In genomic region chr21:45478816-45479669, GRCh38 we compare ENCODE assay signal across 8 cellular contexts.
DNase-seq lines count a peak whose midpoint lies in the region; ATAC-seq, FAIRE-seq and TF ChIP-seq lines count a peak whose summit lies in the region.

No MANE protein-coding gene starts in this region.

- no peaks in the 10 kb centered on the region for H4K20me1 ChIP-seq in HepG2 (ENCODE audit: insufficient read depth, low read length)

- BruUV-seq in HepG2 (replicated peaks; lab: Mats Ljungman, UMichigan), result no TSS peak

- TF ChIP-seq EP300 in HepG2 (IDR thresholded peaks at IDR 0.05; ENCODE audit: low read depth in 2 of 2, low read length in 2 of 2) (no peak), HepG2 (CRISPR knock-in tag; IDR thresholded peaks at IDR 0.05; ENCODE audit: borderline replicate concordance) (no peak), transverse colon (IDR thresholded peaks at IDR 0.05; ENCODE audit: low read depth) (no peak)

- H3K4me1 ChIP-seq in HepG2 (ENCODE audit: insufficient read depth, low read length) (peaks cover 3% of the 10 kb centered on the region), transverse colon (peaks cover 7 to 15% (median 12%) of the 10 kb centered on the region in 4 donors)

- H3K36me3 ChIP-seq in HepG2 (replicated peaks in 1 of 2; ENCODE audit: control insufficient read depth in 1 of 2, insufficient read depth in 2 of 2, low read length in 2 of 2) (peaks cover 29 to 71% of the 10 kb centered on the region in 2 experiments), transverse colon (no peaks in the 10 kb centered on the region)

- DNase-seq in activated naive CD4-positive, alpha-beta T cell (lab: John Stamatoyannopoulos, UW), result no peak
- DNase-seq in activated CD8-positive, alpha-beta T cell treated with anti-CD3 and anti-CD28 coated beads for 36 hours, result no peak
- no peak for DNase-seq in HepG2 (ENCODE audit: low spot score)
- no peak for DNase-seq in transverse colon
- no peak for DNase-seq in RPMI8226
- DNase-seq in C1 segment of cervical spinal cord (lab: John Stamatoyannopoulos, UW), result no peak
- no peak for DNase-seq in GM19239 (ENCODE audit: insufficient read length, low spot score)

- ATAC-seq in activated CD8-positive, alpha-beta T cell treated with anti-CD3 and anti-CD28 coated beads for 36 hours, result peak; percentile 4
- ATAC-seq in HepG2, result no peak

- no peaks in the 10 kb centered on the region for H3K9me3 Mint-ChIP-seq in activated naive CD4-positive, alpha-beta T cell treated with anti-CD3 and anti-CD28 coated beads, Interleukin-2, amount 50 U/mL, for 24 hours
- no peaks in the 10 kb centered on the region for H3K9me3 Mint-ChIP-seq in activated CD8-positive, alpha-beta T cell treated with anti-CD3 and anti-CD28 coated beads for 36 hours

- H3K4me1 Mint-ChIP-seq in activated naive CD4-positive, alpha-beta T cell treated with anti-CD3 and anti-CD28 coated beads, Interleukin-2, amount 50 U/mL, for 24 hours, result peaks cover 47% of the 10 kb centered on the region
- peaks cover 29% of the 10 kb centered on the region for H3K4me1 Mint-ChIP-seq in activated CD8-positive, alpha-beta T cell treated with anti-CD3 and anti-CD28 coated beads for 36 hours (ENCODE audit: low read depth)

- H3K27ac ChIP-seq in HepG2 (ENCODE audit: extremely low read length, insufficient read depth, low read length) (no peak overlapping the region), transverse colon (peak overlapping the region in 3 of 4 donors; percentile 3 to 50 (median 43))

- FAIRE-seq in HepG2 (lab: Jason Lieb, UNC) (no peak), GM19239 (lab: Jason Lieb, UNC) (no peak)

- intact Hi-C loops in activated CD8-positive, alpha-beta T cell treated with anti-CD3 and anti-CD28 coated beads for 36 hours (cut with micrococcal nuclease), result loop anchor here (5.0 to 10.0 kb wide), 2 partner anchors 118 to 346 kb away; no protein-coding TSS in a partner anchor
- intact Hi-C loops in HepG2 (cut with micrococcal nuclease; ENCODE audit: unreplicated experiment), result no loop called here
- intact Hi-C loops in transverse colon (cut with DNase I; ENCODE audit: low total_unique reads), result no loop called here

- H3K27me3 Mint-ChIP-seq in activated naive CD4-positive, alpha-beta T cell treated with anti-CD3 and anti-CD28 coated beads, Interleukin-2, amount 50 U/mL, for 24 hours, result no peaks in the 10 kb centered on the region
- no peaks in the 10 kb centered on the region for H3K27me3 Mint-ChIP-seq in activated CD8-positive, alpha-beta T cell treated with anti-CD3 and anti-CD28 coated beads for 36 hours

- CTCF ChIA-PET in activated CD8-positive, alpha-beta T cell treated with anti-CD3 and anti-CD28 coated beads for 36 hours (lab: Charles Lee), result interaction anchor here (0.7 to 1.6 kb wide), 7 partner anchors 10 to 343 kb away, joined by 3 to 6 read pairs (median 4); no protein-coding TSS in a partner anchor
- CTCF ChIA-PET in HepG2 (lab: Yijun Ruan, JAX; ENCODE audit: low intra/inter-chr PET ratio, low total read pairs), result interaction anchor here (1.8 kb wide), 1 partner anchor 117 kb away, joined by 6 read pairs; no protein-coding TSS in a partner anchor

- H3K27me3 ChIP-seq in HepG2 (ENCODE audit: control insufficient read depth in 1 of 2, insufficient read depth in 2 of 2, low read length in 2 of 2), result no peaks in the 10 kb centered on the region
- H3K27me3 ChIP-seq in transverse colon, result no peaks in the 10 kb centered on the region

- H3K27ac Mint-ChIP-seq in activated naive CD4-positive, alpha-beta T cell treated with anti-CD3 and anti-CD28 coated beads, Interleukin-2, amount 50 U/mL, for 24 hours, result peak overlapping the region; percentile 98
- peak overlapping the region; percentile 87 for H3K27ac Mint-ChIP-seq in activated CD8-positive, alpha-beta T cell treated with anti-CD3 and anti-CD28 coated beads for 36 hours

- H3K36me3 Mint-ChIP-seq in activated naive CD4-positive, alpha-beta T cell treated with anti-CD3 and anti-CD28 coated beads, Interleukin-2, amount 50 U/mL, for 24 hours, result no peaks in the 10 kb centered on the region
- no peaks in the 10 kb centered on the region for H3K36me3 Mint-ChIP-seq in activated CD8-positive, alpha-beta T cell treated with anti-CD3 and anti-CD28 coated beads for 36 hours (ENCODE audit: low read depth)

- no peak overlapping the region for H3K9ac ChIP-seq in HepG2 (ENCODE audit: insufficient read depth, low read depth, low read length)

- H3K9me3 ChIP-seq in HepG2 (ENCODE audit: low read length) (no peaks in the 10 kb centered on the region), transverse colon (no peaks in the 10 kb centered on the region)

- TF ChIP-seq POLR2A in HepG2 (IDR thresholded peaks at IDR 0.05; ENCODE audit: insufficient read depth in 1 of 2, low read depth in 2 of 2, low read length in 2 of 2) (no peak), transverse colon (IDR thresholded peaks at IDR 0.05) (no peak)

- peak overlapping the region; percentile 89 for H3K4me3 Mint-ChIP-seq in activated naive CD4-positive, alpha-beta T cell treated with anti-CD3 and anti-CD28 coated beads, Interleukin-2, amount 50 U/mL, for 24 hours
- H3K4me3 Mint-ChIP-seq in activated CD8-positive, alpha-beta T cell treated with anti-CD3 and anti-CD28 coated beads for 36 hours, result peak overlapping the region; percentile 67

- peaks cover 3% of the 10 kb centered on the region for H3K79me2 ChIP-seq in HepG2 (ENCODE audit: insufficient read depth, low read length)

- POLR2A ChIA-PET in activated CD8-positive, alpha-beta T cell treated with anti-CD3 and anti-CD28 coated beads for 36 hours (lab: Charles Lee), result interaction anchor here (0.6 to 1.4 kb wide), 6 partner anchors 8 to 571 kb away, joined by 3 to 6 read pairs (median 4); no protein-coding TSS in a partner anchor
- POLR2A ChIA-PET in HepG2 (lab: Yijun Ruan, JAX), result no interaction called here

- H3K4me2 ChIP-seq in HepG2 (ENCODE audit: low read depth, low read length), result no peak overlapping the region

- in situ Hi-C loops in HepG2 (cut with HindIII; ENCODE audit: extremely low pct_ligation_motif_present, low pct_unique_long_range_greater_than_20kb), result no loop called here
- in situ Hi-C loops in transverse colon (cut with MboI; ENCODE audit: low pct_ligation_motif_present in 1 of 4, low pct_unique_long_range_greater_than_20kb in 1 of 4, low sequenced_read_pairs in 3 of 4), result loop anchor here in 1 of 4 donors (10.0 kb wide), 1 partner anchor 116 kb away; no protein-coding TSS in a partner anchor

- TF ChIP-seq CTCF in activated CD8-positive, alpha-beta T cell treated with anti-CD3 and anti-CD28 coated beads for 36 hours (IDR thresholded peaks at IDR 0.05), result no peak
- TF ChIP-seq CTCF in HepG2 (CRISPR knock-in tag; IDR thresholded peaks at IDR 0.05) (no peak), transverse colon (IDR thresholded peaks at IDR 0.05) (no peak)

- 97% methylated on average over 28 of the region's 31 CpGs for WGBS in HepG2 (ENCODE audit: low lambda C conversion rate)
- 79 to 83% methylated on average over 8 to 31 of the region's 31 CpGs for WGBS in transverse colon (ENCODE audit: low coverage in 1 of 2), 2 donors

- H3K4me3 ChIP-seq in HepG2 (replicated peaks in 1 of 3; ENCODE audit: insufficient read depth in 1 of 3, low read depth in 2 of 3, low read length in 3 of 3), result no peak overlapping the region
- peak overlapping the region in 2 of 4 donors; percentile 10 to 35 for H3K4me3 ChIP-seq in transverse colon

- no peak overlapping the region for H2AFZ ChIP-seq in HepG2 (ENCODE audit: low read length)

- no peak for TF ChIP-seq RAD21 in HepG2 (CRISPR knock-in tag; IDR thresholded peaks at IDR 0.05)

TF ChIP-seq in HepG2, 621 proteins besides CTCF, POLR2A, EP300 and RAD21 (continues in another document):
- TF ChIP-seq MNT (IDR thresholded peaks at IDR 0.05), result peak; percentile 86
- TF ChIP-seq AGO2 (optimal IDR thresholded peaks at IDR 0.05; ENCODE audit: low read depth, low read length), result peak; percentile 59
- TF ChIP-seq ISL2 (CRISPR knock-in tag; IDR thresholded peaks at IDR 0.05), result no peak
- TF ChIP-seq MXD1 (CRISPR knock-in tag; IDR thresholded peaks at IDR 0.05), result no peak
- TF ChIP-seq RBFOX2 (IDR thresholded peaks at IDR 0.05; ENCODE audit: low read depth, low read length), result 0 out of 2 replicates have a peak, but pooled peaks have one; percentile 15
- TF ChIP-seq ZNF282 (IDR thresholded peaks at IDR 0.05; ENCODE audit: partially characterized antibody), result peak; percentile 36
- TF ChIP-seq RXRA (CRISPR knock-in tag; IDR thresholded peaks at IDR 0.05), result no peak
- TF ChIP-seq TBX3 (IDR thresholded peaks at IDR 0.05; ENCODE audit: borderline replicate concordance), result 0 out of 2 replicates have a peak, but pooled peaks have one; percentile 17
- TF ChIP-seq RNF2 (conservative IDR thresholded peaks at IDR 0.05; ENCODE audit: low read depth), result no peak
- TF ChIP-seq ZFP90 (CRISPR knock-in tag; IDR thresholded peaks at IDR 0.05; ENCODE audit: borderline replicate concordance), result no peak
